Comparison of ENCODE assay signal across 26 cellular contexts in genomic region chr20:23644159-23644558, GRCh38. TPM values are rescaled to one million over a fixed set of nuclear protein-coding genes. Genes with fewer than 3 reads are reported as not detected.
"Had no signal": no experiment of that assay in that cellular context is flagged by ENCODE, and none has a peak within 500 bp of the region (broad histone marks: within the 10 kb centered on the region; RNA-seq: fewer than 3 reads in every experiment).

No MANE protein-coding gene starts in this region.

- H3K4me3 ChIP-seq: ascending aorta, body of pancreas, MG63 had no signal

- H3K9me3 ChIP-seq: ascending aorta, body of pancreas, MG63 had no signal

- DNase-seq: activated CD4-positive, alpha-beta T cell treated with anti-CD3 and anti-CD28 coated beads for 48 hours; activated CD4-positive, alpha-beta T cell treated with anti-CD3 and anti-CD28 coated beads, Interleukin-2, amount 50 U/mL, for 4 hours; activated CD4-positive, CD25-positive, alpha-beta regulatory T cell treated with anti-CD3 and anti-CD28 coated beads, Interleukin-2, amount 50 U/mL, for 72 hours; activated CD8-positive, alpha-beta memory T cell treated with anti-CD3 and anti-CD28 coated beads, Interleukin-2, amount 50 U/mL, for 48 hours; activated CD8-positive, alpha-beta T cell treated with anti-CD3 and anti-CD28 coated beads, Interleukin-2, amount 10 ng/mL, durations not matched to agents 7 days and 5 days; activated naive CD4-positive, alpha-beta T cell; activated naive CD8-positive, alpha-beta T cell treated with anti-CD3 and anti-CD28 coated beads, Interleukin-2, amount 50 U/mL, for 24 hours; activated T-cell treated with anti-CD3 and anti-CD28 coated beads, Interleukin-2, amount 50 U/mL, for 1 hour; amniotic stem cell; body of pancreas; MG63; NCI-H1092 treated with DMSO at 0.1 percent for 48 hours; NCI-H1417 treated with DMSO at 0.1 percent for 48 hours; NCI-H1694; NCI-H2081; NCI-H510A treated with DMSO at 0.1 percent for 48 hours; SIG-M5; T-helper 17 cell; T-helper 9 cell had no signal

- H3K4me3 Mint-ChIP-seq: activated CD8-positive, alpha-beta T cell treated with anti-CD3 and anti-CD28 coated beads, Interleukin-2, amount 10 ng/mL, durations not matched to agents 7 days and 5 days; activated naive CD8-positive, alpha-beta T cell treated with anti-CD3 and anti-CD28 coated beads, Interleukin-2, amount 50 U/mL, for 24 hours; central memory CD8-positive, alpha-beta T cell; T-helper 17 cell; WTC11 had no signal

- H3K9me3 Mint-ChIP-seq: activated naive CD4-positive, alpha-beta T cell treated with anti-CD3 and anti-CD28 coated beads, Interleukin-2, amount 50 U/mL, for 72 hours; activated naive CD8-positive, alpha-beta T cell treated with anti-CD3 and anti-CD28 coated beads, Interleukin-2, amount 50 U/mL, for 24 hours; central memory CD8-positive, alpha-beta T cell; WTC11 had no signal

- H3K4me1 ChIP-seq: ascending aorta had no signal

- ATAC-seq: activated CD8-positive, alpha-beta T cell treated with anti-CD3 and anti-CD28 coated beads, Interleukin-2, amount 10 ng/mL, durations not matched to agents 7 days and 5 days; activated naive CD8-positive, alpha-beta T cell treated with anti-CD3 and anti-CD28 coated beads, Interleukin-2, amount 50 U/mL, for 24 hours; body of pancreas; T-helper 17 cell; WTC11 had no signal

- H3K27me3 ChIP-seq: ascending aorta, body of pancreas, MG63 had no signal

- H3K27ac ChIP-seq: ascending aorta, body of pancreas had no signal

- H3K36me3 Mint-ChIP-seq: activated naive CD4-positive, alpha-beta T cell treated with anti-CD3 and anti-CD28 coated beads, Interleukin-2, amount 50 U/mL, for 72 hours; WTC11 had no signal

- H3K27ac Mint-ChIP-seq: activated CD8-positive, alpha-beta T cell treated with anti-CD3 and anti-CD28 coated beads, Interleukin-2, amount 10 ng/mL, durations not matched to agents 7 days and 5 days; activated naive CD4-positive, alpha-beta T cell treated with anti-CD3 and anti-CD28 coated beads, Interleukin-2, amount 50 U/mL, for 72 hours; activated naive CD8-positive, alpha-beta T cell treated with anti-CD3 and anti-CD28 coated beads, Interleukin-2, amount 50 U/mL, for 24 hours; T-helper 17 cell; WTC11 had no signal

- H3K36me3 ChIP-seq: ascending aorta, MG63 had no signal

- H3K4me1 Mint-ChIP-seq: central memory CD8-positive, alpha-beta T cell had no signal

RNA-seq across cellular contexts. Expression of gene CST3, which starts 6.4 kb away (rescaled TPM):
- total RNA-seq: OCI-LY7 had no signal

RNA-seq across cellular contexts. Expression of gene CST9, which starts 38.4 kb away (rescaled TPM):
- total RNA-seq: activated CD8-positive, alpha-beta T cell treated with anti-CD3 and anti-CD28 coated beads, Interleukin-2, amount 10 ng/mL, durations not matched to agents 7 days and 5 days; activated naive CD4-positive, alpha-beta T cell treated with anti-CD3 and anti-CD28 coated beads, Interleukin-2, amount 50 U/mL, for 72 hours; ascending aorta; bronchial epithelial cell; OCI-LY7; RPMI7951; T-helper 17 cell; WTC11 had no signal

RNA-seq across cellular contexts. Expression of gene CST4, which starts 44.7 kb away (rescaled TPM):
- total RNA-seq: activated CD8-positive, alpha-beta T cell treated with anti-CD3 and anti-CD28 coated beads, Interleukin-2, amount 10 ng/mL, durations not matched to agents 7 days and 5 days; activated naive CD4-positive, alpha-beta T cell treated with anti-CD3 and anti-CD28 coated beads, Interleukin-2, amount 50 U/mL, for 72 hours; ascending aorta; body of pancreas; bronchial epithelial cell; OCI-LY7; RPMI7951; T-helper 17 cell; WTC11 had no signal
